25 cellular contexts compared by ENCODE assay signal in genomic region chr12:42495244-42495643, GRCh38.
"Had no signal": no experiment of that assay in that cellular context is flagged by ENCODE, and none has a peak within 500 bp of the region (broad histone marks: within the 10 kb centered on the region; RNA-seq: fewer than 3 reads in every experiment).

No MANE protein-coding gene starts in this region.

- DNase-seq: stimulated activated CD4-positive, alpha-beta T cell treated with anti-CD3 and anti-CD28 coated beads, Interleukin-2, amount 100 ng/mL, for 48 hours; stimulated activated CD4-positive, alpha-beta T cell treated with anti-CD3 and anti-CD28 coated beads, Interleukin-4, amount 100 ng/mL, for 1 hour; stimulated activated CD4-positive, alpha-beta T cell treated with anti-CD3 and anti-CD28 coated beads, Interleukin-4, amount 100 ng/mL, for 24 hours; stimulated activated CD4-positive, alpha-beta T cell treated with anti-CD3 and anti-CD28 coated beads, Interleukin-4, amount 100 ng/mL, for 4 hours; stimulated activated CD8-positive, alpha-beta memory T cell treated with anti-CD3 and anti-CD28 coated beads, Interleukin-4, amount 100 ng/mL, for 48 hours; stimulated activated naive B cell treated with anti-CD40 and anti-IgM and Interleukin-4, amounts not matched to agents 10 μg/mL and 1 μg/mL and 100 μg/mL, for 72 hours; stimulated activated naive CD4-positive, alpha-beta T cell; stimulated activated naive CD4-positive, alpha-beta T cell treated with Interleukin-2 at 50 U/mL for 16 hours; stimulated activated naive CD8-positive, alpha-beta T cell treated with anti-CD3 and anti-CD28 coated beads, Interleukin-15, amount 100 ng/mL, for 72 hours; stimulated activated naive CD8-positive, alpha-beta T cell treated with anti-CD3 and anti-CD28 coated beads, Interleukin-15, Interleukin-2, amounts not matched to agents 100 U/mL and 50 U/mL, for 24 hours; substantia nigra; testis; thyroid gland; tibial artery; transverse colon; trophoblast cell; upper lobe of left lung; upper lobe of right lung; uterus had no signal

- H3K27ac ChIP-seq: suprapubic skin, testis, thoracic aorta, thyroid gland, tibial artery, tibial nerve, transverse colon, upper lobe of left lung, upper lobe of right lung, uterus, vagina had no signal

- H3K4me3 ChIP-seq: suprapubic skin, testis, thoracic aorta, thyroid gland, tibial artery, tibial nerve, transverse colon, upper lobe of left lung, upper lobe of right lung, uterus, vagina had no signal

- H3K9me3 ChIP-seq: suprapubic skin, testis, thoracic aorta, thyroid gland, tibial artery, tibial nerve, transverse colon, upper lobe of left lung, upper lobe of right lung, uterus, vagina had no signal

- H3K4me1 ChIP-seq: suprapubic skin, testis, thyroid gland, tibial artery, tibial nerve, transverse colon, upper lobe of left lung, upper lobe of right lung, uterus, vagina had no signal

- ATAC-seq: stimulated activated effector memory CD8-positive, alpha-beta T cell treated with anti-CD3 and anti-CD28 coated beads, Interleukin-12 subunit alpha, Interleukin-12 subunit beta, amount 100 ng/mL, for 72 hours; stimulated activated memory B cell treated with anti-CD40 and anti-IgM and Interleukin-4, amounts not matched to agents 10 μg/mL and 1 μg/mL and 100 μg/mL, for 72 hours; stimulated activated naive B cell treated with anti-CD40 and anti-IgM and Interleukin-4, amounts not matched to agents 10 μg/mL and 1 μg/mL and 100 μg/mL, for 72 hours; stimulated activated naive CD8-positive, alpha-beta T cell treated with anti-CD3 and anti-CD28 coated beads, Interleukin-15, amount 100 ng/mL, for 72 hours; stimulated activated naive CD8-positive, alpha-beta T cell treated with anti-CD3 and anti-CD28 coated beads, Interleukin-15, Interleukin-2, amounts not matched to agents 100 U/mL and 50 U/mL, for 24 hours; upper lobe of right lung had no signal

- H3K36me3 ChIP-seq: suprapubic skin, thoracic aorta, thyroid gland, tibial artery, transverse colon, upper lobe of left lung, upper lobe of right lung, uterus, vagina had no signal

- H3K27me3 ChIP-seq: suprapubic skin, testis, thyroid gland, tibial artery, tibial nerve, transverse colon, upper lobe of left lung, upper lobe of right lung, uterus, vagina had no signal
